In genomic region chr9:97389249-97389648, GRCh38 we compare ENCODE assay signal across 26 cellular contexts.
"Had no signal": no experiment of that assay in that cellular context is flagged by ENCODE, and none has a peak within 500 bp of the region (broad histone marks: within the 10 kb centered on the region; RNA-seq: fewer than 3 reads in every experiment).

No MANE protein-coding gene starts in this region.

- H3K4me3 Mint-ChIP-seq: dendritic cell treated with granulocyte-macrophage colony-stimulating factor and Interleukin-4, amounts not matched to agents 40 ng/mL and 50 ng/mL, for 4 days; mesothelial cell of epicardium; nephron progenitor cell; stimulated activated naive CD8-positive, alpha-beta T cell treated with anti-CD3 and anti-CD28 coated beads, Interleukin-15, Interleukin-2, amounts not matched to agents 100 ng/mL and 50 ng/mL, for 24 hours had no signal

- FAIRE-seq: endothelial cell of umbilical vein had no signal

- H3K36me3 ChIP-seq: colonic mucosa, esophagus muscularis mucosa, gastroesophageal sphincter, heart left ventricle, left lung, ovary, sigmoid colon, transverse colon, vagina had no signal

- H3K4me1 ChIP-seq: foreskin keratinocyte, psoas muscle had no signal

- H3K4me3 ChIP-seq: colonic mucosa, esophagus muscularis mucosa, gastroesophageal sphincter, heart left ventricle, hepatocyte, left lung, mucosa of descending colon, ovary, psoas muscle, sigmoid colon, transverse colon, vagina had no signal

- H2AFZ ChIP-seq: hepatocyte had no signal

- H3K4me2 ChIP-seq: hepatocyte had no signal

- H3K27me3 ChIP-seq: colonic mucosa, hepatocyte, ovary, transverse colon, vagina had no signal

- H3K79me2 ChIP-seq: hepatocyte had no signal

- H3K9me3 Mint-ChIP-seq: dendritic cell treated with granulocyte-macrophage colony-stimulating factor and Interleukin-4, amounts not matched to agents 40 ng/mL and 50 ng/mL, for 4 days; mesothelial cell of epicardium; naive B cell; nephron progenitor cell; stimulated activated naive B cell treated with anti-CD40 and anti-IgM and Interleukin-4, amounts not matched to agents 10 μg/mL and 1 μg/mL and 100 μg/mL, for 72 hours; stimulated activated naive CD8-positive, alpha-beta T cell treated with anti-CD3 and anti-CD28 coated beads, Interleukin-15, Interleukin-2, amounts not matched to agents 100 ng/mL and 50 ng/mL, for 24 hours had no signal

- ATAC-seq: gastroesophageal sphincter, heart left ventricle, left cardiac atrium, left lung, mucosa of descending colon, psoas muscle, right cardiac atrium had no signal

- H3K36me3 Mint-ChIP-seq: mesothelial cell of epicardium, naive B cell had no signal

- H3K27ac ChIP-seq: colonic mucosa, esophagus muscularis mucosa, foreskin keratinocyte, gastroesophageal sphincter, heart left ventricle, hepatocyte, left lung, ovary, psoas muscle, sigmoid colon, transverse colon, vagina had no signal

- H3K9me3 ChIP-seq: colonic mucosa, esophagus muscularis mucosa, gastroesophageal sphincter, heart left ventricle, left lung, mucosa of descending colon, ovary, psoas muscle, sigmoid colon, transverse colon, vagina had no signal

- H3K4me1 Mint-ChIP-seq: mesothelial cell of epicardium had no signal

- H3K27ac Mint-ChIP-seq: dendritic cell treated with granulocyte-macrophage colony-stimulating factor and Interleukin-4, amounts not matched to agents 40 ng/mL and 50 ng/mL, for 4 days; mesothelial cell of epicardium; nephron progenitor cell had no signal

- DNase-seq: colonic mucosa; effector CD8-positive, alpha-beta T cell; foreskin keratinocyte; heart left ventricle; left cardiac atrium; left lung; mesenchymal stem cell; mucosa of descending colon; nephron progenitor cell; nucleus accumbens; ovary; posterior cingulate gyrus; psoas muscle; right cardiac atrium; sigmoid colon; transverse colon had no signal
